23 cellular contexts compared by ENCODE assay signal in the genomic region with DNA sequence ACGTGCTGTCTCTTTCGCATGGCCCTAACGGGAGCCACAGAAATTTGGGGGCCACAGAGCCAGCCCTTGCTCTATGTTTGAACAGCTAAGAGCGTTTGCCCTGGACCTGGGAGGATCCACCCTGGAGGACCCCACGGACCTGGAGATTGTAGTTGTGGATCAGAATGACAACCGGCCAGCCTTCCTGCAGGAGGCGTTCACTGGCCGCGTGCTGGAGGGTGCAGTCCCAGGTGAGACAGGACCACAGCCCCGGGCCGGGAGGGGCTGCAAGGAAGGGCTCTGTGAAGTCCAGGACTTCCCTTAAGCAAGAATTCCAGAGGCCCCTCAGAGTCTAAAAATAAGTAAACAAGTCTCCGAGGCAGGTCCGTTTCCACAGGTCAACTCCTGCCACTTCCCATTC. TPM values are rescaled to one million over a fixed set of nuclear protein-coding genes. Genes with fewer than 3 reads are reported as not detected.
DNase-seq lines count a peak whose midpoint lies in the region; ATAC-seq and TF ChIP-seq lines count a peak whose summit lies in the region.
"Had no signal": no experiment of that assay in that cellular context is flagged by ENCODE, and none has a peak within 500 bp of the region (broad histone marks: within the 10 kb centered on the region; RNA-seq: fewer than 3 reads in every experiment).

No MANE protein-coding gene starts in this region.

- ATAC-seq in T-helper 17 cell = no peak
- ATAC-seq in left colon = peak; percentile 20
- no peak for ATAC-seq in GM21723 (IDR thresholded peaks at IDR 0.05; ENCODE audit: unreplicated experiment)

- H3K9me3 Mint-ChIP-seq in Caco-2 (ENCODE audit: unreplicated experiment) = no peaks in the 10 kb centered on the region

- no peaks in the 10 kb centered on the region for H3K4me1 Mint-ChIP-seq in Caco-2 (ENCODE audit: low read depth, unreplicated experiment)
- peaks cover 3% of the 10 kb centered on the region for H3K4me1 Mint-ChIP-seq in T-helper 17 cell
- H3K4me1 Mint-ChIP-seq: GM23338 had no signal

- H3K36me3 ChIP-seq in BLaER1 = no peaks in the 10 kb centered on the region
- H3K36me3 ChIP-seq in Caco-2 (ENCODE audit: control insufficient read depth, insufficient read depth, low read length) = no peaks in the 10 kb centered on the region

- DNase-seq in Caco-2 = peak in 1 of 2 experiments; percentile 49
- no peak for DNase-seq in T-helper 17 cell
- no peak for DNase-seq in left colon
- DNase-seq in ureter (ENCODE audit: low spot score) = no peak
- no peak for DNase-seq in superior temporal gyrus (ENCODE audit: extremely low spot score)
- DNase-seq: HCEC 1CT, Karpas-422, NCI-H1092 treated with DMSO at 0.1 percent for 48 hours, NCI-H1436, NCI-H187, NCI-H2081 treated with DMSO at 0.1 percent for 48 hours, NCI-H2171, NCI-H226, NCI-H510A, NCI-H69, SK-N-SH, SW 1271 had no signal

- intact Hi-C loops in Caco-2 (cut with micrococcal nuclease; ENCODE audit: unreplicated experiment) = no loop called here
- intact Hi-C loops in left colon (cut with DNase I, micrococcal nuclease) = no loop called here

- H3K27ac ChIP-seq in BLaER1 = no peak overlapping the region
- H3K27ac ChIP-seq: A549, C4-2B had no signal

- H3K4me3 Mint-ChIP-seq in Caco-2 (ENCODE audit: unreplicated experiment) (no peak overlapping the region), T-helper 17 cell (peak overlapping the region; percentile 47)
- H3K4me3 Mint-ChIP-seq: GM23338 had no signal

- H3K27me3 Mint-ChIP-seq in Caco-2 (ENCODE audit: insufficient read depth, unreplicated experiment) (peaks cover 7% of the 10 kb centered on the region), T-helper 17 cell (no peaks in the 10 kb centered on the region)

- H3K27me3 ChIP-seq in BLaER1 (0 out of 2 replicates have a peak, but pooled peaks cover 11% of the 10 kb centered on the region), Caco-2 (replicated peaks; ENCODE audit: control insufficient read depth, insufficient read depth, low read length) (no peaks in the 10 kb centered on the region)

- 0 out of 2 replicates have a peak overlapping the region, but pooled peaks have one; percentile 26 for H3K4me2 ChIP-seq in BLaER1
- H3K4me2 ChIP-seq: A549, GM23338, SK-N-SH had no signal

- H4K20me1 ChIP-seq in BLaER1 = no peaks in the 10 kb centered on the region

- H3K27ac Mint-ChIP-seq in Caco-2 (ENCODE audit: unreplicated experiment) (no peak overlapping the region), T-helper 17 cell (no peak overlapping the region)
- H3K27ac Mint-ChIP-seq: GM23338 had no signal

- peak; percentile 11 to 31 for TF ChIP-seq CTCF in Caco-2 (IDR thresholded peaks at IDR 0.05; ENCODE audit: insufficient read depth in 1 of 2, low read depth in 1 of 2, low read length in 1 of 2, severe bottlenecking in 1 of 2, unreplicated experiment in 1 of 2)

- no peaks in the 10 kb centered on the region for H3K9me3 ChIP-seq in BLaER1
- no peaks in the 10 kb centered on the region for H3K9me3 ChIP-seq in Caco-2
- no peaks in the 10 kb centered on the region for H3K9me3 ChIP-seq in T-helper 17 cell (ENCODE audit: control insufficient read depth, low read length, poor library complexity, severe bottlenecking)
- H3K9me3 ChIP-seq: A549, SK-N-SH had no signal

- peaks cover 6% of the 10 kb centered on the region for H3K36me3 Mint-ChIP-seq in Caco-2 (ENCODE audit: insufficient read depth, unreplicated experiment)
- no peaks in the 10 kb centered on the region for H3K36me3 Mint-ChIP-seq in T-helper 17 cell (ENCODE audit: low read depth)

- 0 out of 2 replicates have a peak overlapping the region, but pooled peaks have one; percentile 15 for H3K9ac ChIP-seq in BLaER1
- H3K9ac ChIP-seq: SK-N-SH had no signal

- CTCF ChIA-PET in Caco-2 (lab: Charles Lee) = interaction anchor here (0.9 kb wide), 1 partner anchor 9 kb away, joined by 3 read pairs; no protein-coding TSS in a partner anchor

- H3K4me3 ChIP-seq in BLaER1 (no peak overlapping the region), Caco-2 (ENCODE audit: low read depth, low read length) (no peak overlapping the region)
- H3K4me3 ChIP-seq: A549, GM23338 had no signal

- H3K4me1 ChIP-seq in BLaER1 (peaks cover 47% of the 10 kb centered on the region), Caco-2 (no peaks in the 10 kb centered on the region)
- H3K4me1 ChIP-seq: A549 had no signal

- POLR2A ChIA-PET in Caco-2 (lab: Charles Lee) = no interaction called here

- BruUV-seq in Caco-2 (replicated peaks; lab: Mats Ljungman, UMichigan) = no TSS peak

RNA-seq across cellular contexts. Expression of gene CDH15, which starts 11.9 kb away (rescaled TPM):
- total RNA-seq in Caco-2 (2022) (not detected in 2 replicates), T-helper 17 cell (under 1 TPM in 1 of 2 donors, not detected in 1; 0.12 TPM), left colon (not detected), ureter (not detected)
- total RNA-seq: OCI-LY7 had no signal

RNA-seq across cellular contexts. Expression of gene SLC22A31, which starts 16.9 kb away (rescaled TPM):
- total RNA-seq in Caco-2 (2022) = 4.9 and 6.7 TPM in 2 replicates
- total RNA-seq in T-helper 17 cell = under 1 TPM; 0.52 to 0.76 TPM
- total RNA-seq in left colon = under 1 TPM; 0.34 to 0.59 TPM
- 2.5 TPM for total RNA-seq in ureter
- total RNA-seq: OCI-LY7 had no signal

RNA-seq across cellular contexts. Expression of gene ZNF778, which starts 34.0 kb away (rescaled TPM):
- total RNA-seq in Caco-2 (2022) (13.1 and 18.1 TPM in 2 replicates), T-helper 17 cell (1 to 10 TPM; 4.1 to 8.1 TPM), left colon (1 to 10 TPM; 4.4 to 7.0 TPM), ureter (10.0 TPM)
